In the genomic region with DNA sequence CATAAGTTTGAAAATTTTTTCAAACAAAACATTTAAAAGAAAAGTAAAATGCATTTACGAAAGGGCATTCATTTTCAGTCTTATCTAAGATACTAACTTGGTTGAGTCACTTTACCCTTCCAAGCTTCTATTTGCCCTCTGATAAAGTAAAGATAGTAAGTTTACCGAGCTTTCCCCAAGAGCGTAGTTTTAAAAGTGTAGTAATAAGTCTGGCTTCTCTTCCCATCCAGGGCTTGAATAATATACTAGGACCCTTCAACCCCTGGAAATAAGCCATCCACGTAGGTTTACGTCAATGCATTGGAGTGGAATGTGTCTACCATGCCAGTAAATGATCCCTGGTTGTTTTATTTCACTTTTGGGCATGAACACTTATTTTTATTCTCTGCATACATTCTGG, we compare ENCODE assay signal across 1 cellular context.
TF ChIP-seq lines count a peak whose summit lies in the region.

No MANE protein-coding gene starts in this region.

TF ChIP-seq in IMR-90, 13 proteins besides CTCF, POLR2A, EP300 and RAD21 (continued from another document):
- TF ChIP-seq, protein P1, sequence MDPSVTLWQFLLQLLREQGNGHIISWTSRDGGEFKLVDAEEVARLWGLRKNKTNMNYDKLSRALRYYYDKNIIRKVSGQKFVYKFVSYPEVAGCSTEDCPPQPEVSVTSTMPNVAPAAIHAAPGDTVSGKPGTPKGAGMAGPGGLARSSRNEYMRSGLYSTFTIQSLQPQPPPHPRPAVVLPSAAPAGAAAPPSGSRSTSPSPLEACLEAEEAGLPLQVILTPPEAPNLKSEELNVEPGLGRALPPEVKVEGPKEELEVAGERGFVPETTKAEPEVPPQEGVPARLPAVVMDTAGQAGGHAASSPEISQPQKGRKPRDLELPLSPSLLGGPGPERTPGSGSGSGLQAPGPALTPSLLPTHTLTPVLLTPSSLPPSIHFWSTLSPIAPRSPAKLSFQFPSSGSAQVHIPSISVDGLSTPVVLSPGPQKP (IDR thresholded peaks at IDR 0.05; ENCODE audit: borderline replicate concordance, low read depth, low read length), result no peak
- TF ChIP-seq USF2 (IDR thresholded peaks at IDR 0.05; ENCODE audit: low read depth, low read length), result no peak
- no peak for TF ChIP-seq CHD1 (IDR thresholded peaks at IDR 0.05; ENCODE audit: low read depth, low read length)
- no peak for TF ChIP-seq MAFK (IDR thresholded peaks at IDR 0.05; ENCODE audit: low read depth, low read length)
- no peak for TF ChIP-seq BHLHE40 (IDR thresholded peaks at IDR 0.05; ENCODE audit: low read depth, low read length)
